In the genomic region with DNA sequence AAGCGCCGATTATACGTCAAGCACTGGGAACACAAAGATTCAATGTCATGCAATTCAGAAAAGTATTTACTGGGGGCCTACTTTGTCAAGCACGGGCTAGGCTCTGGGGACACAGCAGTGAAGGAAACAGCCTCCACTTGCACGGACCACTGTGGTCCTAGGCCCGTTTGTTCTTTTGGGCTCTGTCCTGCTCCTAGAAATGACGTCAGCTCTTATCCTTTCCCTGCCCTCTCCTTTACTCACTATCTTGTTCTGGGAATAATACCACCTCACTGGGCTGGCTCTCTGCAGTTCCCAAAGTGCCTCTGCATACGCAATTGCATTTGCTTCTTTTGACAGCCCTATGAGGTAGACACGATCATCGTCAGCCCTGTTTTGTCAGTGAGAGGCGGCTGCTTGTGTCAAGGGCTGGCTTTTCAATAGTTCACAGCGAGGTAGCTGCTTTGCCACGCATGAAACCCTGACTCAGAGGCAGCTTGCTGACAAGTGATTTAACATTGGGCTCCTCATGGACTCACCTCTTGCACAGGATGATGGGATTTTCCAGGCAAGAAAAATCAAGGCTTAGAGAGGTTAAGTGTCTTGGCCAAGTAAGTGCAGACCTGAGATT, we compare ENCODE assay signal across 28 cellular contexts. TPM values are rescaled to one million over a fixed set of nuclear protein-coding genes. Genes with fewer than 3 reads are reported as not detected.
DNase-seq lines count a peak whose midpoint lies in the region; ATAC-seq, FAIRE-seq and TF ChIP-seq lines count a peak whose summit lies in the region.
"Had no signal": no experiment of that assay in that cellular context is flagged by ENCODE, and none has a peak within 500 bp of the region (broad histone marks: within the 10 kb centered on the region; RNA-seq: fewer than 3 reads in every experiment).

No MANE protein-coding gene starts in this region.

- no peaks in the 10 kb centered on the region for H4K20me1 ChIP-seq in SK-N-SH (ENCODE audit: insufficient read depth)
- no peaks in the 10 kb centered on the region for H4K20me1 ChIP-seq in astrocyte (ENCODE audit: insufficient read depth, low read length)

- H3K79me2 ChIP-seq in SK-N-SH (ENCODE audit: insufficient read depth) (no peaks in the 10 kb centered on the region), astrocyte (ENCODE audit: insufficient read depth, low read length) (no peaks in the 10 kb centered on the region)

- no peak overlapping the region for H2AFZ ChIP-seq in SK-N-SH (ENCODE audit: low read depth)
- H2AFZ ChIP-seq in astrocyte (ENCODE audit: low read depth, low read length): peak overlapping the region; percentile 38

- intact Hi-C loops in posterior vena cava (cut with DNase I): no loop called here

- TF ChIP-seq CTCF in SK-N-SH (IDR thresholded peaks at IDR 0.05): no peak
- no peak for TF ChIP-seq CTCF in astrocyte (IDR thresholded peaks at IDR 0.05; ENCODE audit: insufficient read depth, low read depth, low read length)
- TF ChIP-seq CTCF in foreskin keratinocyte (conservative IDR thresholded peaks at IDR 0.05): no peak

- H3K9ac ChIP-seq in SK-N-SH (no peak overlapping the region), astrocyte (ENCODE audit: low read length) (no peak overlapping the region)

- H3K27me3 ChIP-seq in SK-N-SH (ENCODE audit: insufficient read depth) (no peaks in the 10 kb centered on the region), astrocyte (ENCODE audit: insufficient read depth, low read length) (no peaks in the 10 kb centered on the region), foreskin keratinocyte (no peaks in the 10 kb centered on the region)
- H3K27me3 ChIP-seq: BE2C, cardiac muscle cell had no signal

- no peak overlapping the region for H3K4me3 Mint-ChIP-seq in astrocyte (ENCODE audit: unreplicated experiment)
- H3K4me3 Mint-ChIP-seq: activated CD8-positive, alpha-beta T cell treated with anti-CD3 and anti-CD28 coated beads, Interleukin-2, amount 10 ng/mL, durations not matched to agents 7 days and 5 days; dendritic cell treated with granulocyte-macrophage colony-stimulating factor and Interleukin-4, amounts not matched to agents 40 ng/mL and 50 ng/mL, for 4 days; immature natural killer cell; type B pancreatic cell had no signal

- no peaks in the 10 kb centered on the region for H3K36me3 Mint-ChIP-seq in astrocyte (ENCODE audit: low read depth, unreplicated experiment)
- H3K36me3 Mint-ChIP-seq: immature natural killer cell, type B pancreatic cell had no signal

- CTCF ChIA-PET in SK-N-SH (lab: Yijun Ruan, JAX): interaction anchor here (0.9 to 1.9 kb wide), 6 partner anchors 14 to 27 kb away, joined by 3 to 6 read pairs (median 4); no protein-coding TSS in a partner anchor

- no peak for TF ChIP-seq RAD21 in SK-N-SH (IDR thresholded peaks at IDR 0.05; ENCODE audit: low read length)

- POLR2A ChIA-PET in SK-N-SH (lab: Yijun Ruan, JAX): no interaction called here

- H3K27ac ChIP-seq in SK-N-SH (ENCODE audit: low read depth in 2 of 2, low read length in 1 of 2) (no peak overlapping the region), astrocyte (ENCODE audit: low read depth, low read length) (no peak overlapping the region), foreskin keratinocyte (no peak overlapping the region)
- H3K27ac ChIP-seq: cardiac muscle cell, HL-60, stomach had no signal

- DNase-seq in SK-N-SH (no peak), astrocyte (ENCODE audit: low read depth) (peak; percentile 60), foreskin keratinocyte (no peak), posterior vena cava (ENCODE audit: low spot score) (no peak), SIG-M5 treated with dmso at 0.1 percent for 504 hours (lab: John Stamatoyannopoulos, UW; ENCODE audit: unreplicated experiment) (no peak)
- peak in 4 of 6 experiments; percentile 42 to 99 (median 98) for DNase-seq in stimulated activated naive CD4-positive, alpha-beta T cell (lab: John Stamatoyannopoulos, UW)
- DNase-seq: activated CD4-positive, alpha-beta T cell treated with anti-CD3 and anti-CD28 coated beads for 1 hour; activated CD8-positive, alpha-beta T cell treated with anti-CD3 and anti-CD28 coated beads, Interleukin-2, amount 10 ng/mL, durations not matched to agents 7 days and 5 days; activated gamma-delta T cell; DMS79 treated with DMSO at 0.1 percent for 48 hours; immature natural killer cell; mucosa of descending colon; NCI-H146; NCI-H510A treated with DMSO at 0.1 percent for 48 hours; retina; stomach had no signal

- H3K9me3 Mint-ChIP-seq in astrocyte (ENCODE audit: unreplicated experiment): no peaks in the 10 kb centered on the region
- H3K9me3 Mint-ChIP-seq: dendritic cell treated with granulocyte-macrophage colony-stimulating factor and Interleukin-4, amounts not matched to agents 40 ng/mL and 50 ng/mL, for 4 days; immature natural killer cell; type B pancreatic cell had no signal

- peaks cover 11% of the 10 kb centered on the region for H3K4me1 Mint-ChIP-seq in astrocyte (ENCODE audit: low read depth, unreplicated experiment)
- H3K4me1 Mint-ChIP-seq: immature natural killer cell had no signal

- 90% methylated on average over 11 of the region's 13 CpGs for WGBS in SK-N-SH (ENCODE audit: low lambda C conversion rate)

- H3K9me2 ChIP-seq in SK-N-SH: no peaks in the 10 kb centered on the region

- TF ChIP-seq EP300 in SK-N-SH (IDR thresholded peaks at IDR 0.05; ENCODE audit: borderline replicate concordance in 1 of 2, low read depth in 1 of 2, low read length in 1 of 2): no peak

- peaks cover 5 to 9% of the 10 kb centered on the region in 2 experiments; a peak in 1 of 4 replicates for H3K4me1 ChIP-seq in SK-N-SH (ENCODE audit: control insufficient read depth in 1 of 2, insufficient read depth in 2 of 2, low read depth in 1 of 2, low read length in 1 of 2)
- H3K4me1 ChIP-seq in astrocyte (ENCODE audit: insufficient read depth, low read length): peaks cover 8% of the 10 kb centered on the region
- H3K4me1 ChIP-seq in foreskin keratinocyte: peaks cover 7% of the 10 kb centered on the region
- H3K4me1 ChIP-seq: BE2C, stomach had no signal

- ATAC-seq in SK-N-SH treated with all-trans-retinoic acid at 6 μM for 48 hours (0 out of 3 replicates have a peak, but pooled peaks have one; percentile 20), foreskin keratinocyte (peak; percentile 13), HG02571 (IDR thresholded peaks at IDR 0.05; ENCODE audit: unreplicated experiment) (no peak)
- ATAC-seq: activated CD8-positive, alpha-beta T cell treated with anti-CD3 and anti-CD28 coated beads, Interleukin-2, amount 10 ng/mL, durations not matched to agents 7 days and 5 days; mucosa of descending colon had no signal

- H3F3A ChIP-seq in SK-N-SH (replicated peaks; ENCODE audit: insufficient read depth): no peaks in the 10 kb centered on the region

- H3K27me3 Mint-ChIP-seq in astrocyte (ENCODE audit: low read depth, unreplicated experiment): peaks cover 1% of the 10 kb centered on the region
- H3K27me3 Mint-ChIP-seq: type B pancreatic cell had no signal

- H3K36me3 ChIP-seq in SK-N-SH (replicated peaks in 1 of 2; ENCODE audit: control insufficient read depth in 1 of 2, insufficient read depth in 2 of 2, low read length in 1 of 2) (no peaks in the 10 kb centered on the region), astrocyte (ENCODE audit: insufficient read depth, low read length) (no peaks in the 10 kb centered on the region)
- H3K36me3 ChIP-seq: BE2C, cardiac muscle cell, stomach had no signal

- no peaks in the 10 kb centered on the region for H3K9me3 ChIP-seq in SK-N-SH
- no peaks in the 10 kb centered on the region for H3K9me3 ChIP-seq in astrocyte (ENCODE audit: insufficient read depth, low read depth, low read length)
- H3K9me3 ChIP-seq: BE2C, mucosa of descending colon, stomach had no signal

- FAIRE-seq in astrocyte (lab: Jason Lieb, UNC): no peak

- peak overlapping the region; percentile 55 for H3K27ac Mint-ChIP-seq in astrocyte (ENCODE audit: unreplicated experiment)
- H3K27ac Mint-ChIP-seq: activated CD8-positive, alpha-beta T cell treated with anti-CD3 and anti-CD28 coated beads, Interleukin-2, amount 10 ng/mL, durations not matched to agents 7 days and 5 days; immature natural killer cell; type B pancreatic cell had no signal

- H3K4me2 ChIP-seq in SK-N-SH: no peak overlapping the region
- H3K4me2 ChIP-seq in astrocyte (ENCODE audit: low read length): no peak overlapping the region

- H3K4me3 ChIP-seq in SK-N-SH (ENCODE audit: low read depth in 2 of 2, low read length in 1 of 2): no peak overlapping the region
- no peak overlapping the region for H3K4me3 ChIP-seq in astrocyte (ENCODE audit: insufficient read depth, low read depth, low read length)
- H3K4me3 ChIP-seq: cardiac muscle cell, GM23248, mucosa of descending colon, stomach had no signal

TF ChIP-seq in SK-N-SH treated with all-trans-retinoic acid at 6 μM for 48 hours, 23 proteins besides CTCF, POLR2A, EP300 and RAD21 (continues in another document):
- TF ChIP-seq OSR1 (CRISPR knock-in tag; IDR thresholded peaks at IDR 0.05): no peak

TF ChIP-seq in SK-N-SH, 30 proteins besides CTCF, POLR2A, EP300 and RAD21 (continues in another document):
- TF ChIP-seq RXRA (IDR thresholded peaks at IDR 0.05; ENCODE audit: borderline replicate concordance, low read depth) (no peak), RCOR1 (IDR thresholded peaks at IDR 0.05; ENCODE audit: low read length) (no peak), NRF1 (IDR thresholded peaks at IDR 0.05; ENCODE audit: low read depth, low read length) (no peak), CHD2 (IDR thresholded peaks at IDR 0.05; ENCODE audit: low read length, partially characterized antibody) (no peak), TCF12 (IDR thresholded peaks at IDR 0.05) (no peak)

RNA-seq across cellular contexts. Expression of gene IGSF22, which starts 22.9 kb away (rescaled TPM):
- polyA plus RNA-seq in SK-N-SH (2012; rRNA removed) (0.02 and 0.10 TPM in 2 replicates), foreskin keratinocyte (0.42 and 0.47 TPM in 2 replicates)
- polyA plus RNA-seq in SK-N-SH (2012; cell fraction: cytosol; rRNA removed): 0.01 and 0.14 TPM in 2 replicates
- polyA plus RNA-seq in SK-N-SH (2012; cell fraction: nucleus; rRNA removed): 0.04 and 0.18 TPM in 2 replicates
- total RNA-seq in astrocyte (0.05 TPM in 1 of 2 replicates, not detected in the other), foreskin keratinocyte (0.27 and 0.46 TPM in 2 replicates), posterior vena cava (under 1 TPM in 1 of 2 donors, not detected in 1; 0.38 TPM)
- total RNA-seq: A172; activated CD8-positive, alpha-beta T cell treated with anti-CD3 and anti-CD28 coated beads, Interleukin-2, amount 10 ng/mL, durations not matched to agents 7 days and 5 days; GM23248; liver; M059J had no signal
- polyA plus RNA-seq: GM23248 had no signal

RNA-seq across cellular contexts. Expression of gene PTPN5, which starts 42.7 kb away (rescaled TPM):
- not detected in 2 replicates for polyA plus RNA-seq in SK-N-SH (2012; rRNA removed)
- polyA plus RNA-seq in SK-N-SH (2012; cell fraction: cytosol; rRNA removed): not detected in 2 replicates
- 0.01 and 0.02 TPM in 2 replicates for polyA plus RNA-seq in SK-N-SH (2012; cell fraction: nucleus; rRNA removed)
- total RNA-seq in astrocyte: 0.07 TPM in 1 of 2 replicates, not detected in the other
- total RNA-seq in foreskin keratinocyte: not detected in 2 replicates
- polyA plus RNA-seq in foreskin keratinocyte: not detected in 2 replicates
- total RNA-seq in posterior vena cava: 1 to 10 TPM in 1 of 2 donors, under 1 TPM in 1; 0.93 to 2.7 TPM
- total RNA-seq: A172; activated CD8-positive, alpha-beta T cell treated with anti-CD3 and anti-CD28 coated beads, Interleukin-2, amount 10 ng/mL, durations not matched to agents 7 days and 5 days; fibroblast of villous mesenchyme; GM23248; liver; M059J had no signal
- polyA plus RNA-seq: GM23248, immature natural killer cell, liver had no signal

RNA-seq across cellular contexts. Expression of gene TMEM86A, which starts 50.3 kb away (rescaled TPM):
- polyA plus RNA-seq in SK-N-SH (2012; rRNA removed): 1.2 TPM in 2 replicates
- 0.86 and 1.1 TPM in 2 replicates for polyA plus RNA-seq in SK-N-SH (2012; cell fraction: cytosol; rRNA removed)
- 1.3 and 2.0 TPM in 2 replicates for polyA plus RNA-seq in SK-N-SH (2012; cell fraction: nucleus; rRNA removed)
- total RNA-seq in astrocyte: 4.0 and 5.3 TPM in 2 replicates
- 0.71 and 1.3 TPM in 2 replicates for total RNA-seq in foreskin keratinocyte
- 0.71 and 1.7 TPM in 2 replicates for polyA plus RNA-seq in foreskin keratinocyte
- total RNA-seq in posterior vena cava: 1 to 10 TPM; 2.2 to 4.0 TPM

Comparison
In these comparisons a context has a peak if more than half of its experiments do, and no peak if none do; other contexts are left out.
1. DNase-seq: peak in astrocyte (single experiment) and stimulated activated naive CD4-positive, alpha-beta T cell (4 of 6); none in SK-N-SH (single experiment), foreskin keratinocyte (0 of 2), posterior vena cava (single experiment) and SIG-M5 treated with dmso at 0.1 percent for 504 hours (single experiment).